Comparison of ENCODE assay signal across 26 cellular contexts in genomic region chr6:131910956-131911355, GRCh38. TPM values are rescaled to one million over a fixed set of nuclear protein-coding genes. Genes with fewer than 3 reads are reported as not detected.
"Had no signal": no experiment of that assay in that cellular context is flagged by ENCODE, and none has a peak within 500 bp of the region (broad histone marks: within the 10 kb centered on the region; RNA-seq: fewer than 3 reads in every experiment).

No MANE protein-coding gene starts in this region.

- DNase-seq: activated CD4-positive, alpha-beta T cell treated with anti-CD3 and anti-CD28 coated beads for 1 hour; activated CD4-positive, alpha-beta T cell treated with anti-CD3 and anti-CD28 coated beads, Interleukin-2, amount 10 ng/mL, durations not matched to agents 7 days and 5 days; activated CD8-positive, alpha-beta T cell treated with anti-CD3 and anti-CD28 coated beads for 36 hours; activated gamma-delta T cell treated with Interleukin-2 at 50 U/mL for 16 hours; activated naive CD8-positive, alpha-beta T cell treated with anti-CD3 and anti-CD28 coated beads, Interleukin-2, amount 50 U/mL, for 24 hours; activated T-cell treated with anti-CD3 and anti-CD28 coated beads, Interleukin-2, amount 50 U/mL, for 4 hours; amygdala; foreskin fibroblast; head of caudate nucleus; hypothalamus; immature natural killer cell; kidney; midbrain; naive thymus-derived CD8-positive, alpha-beta T cell; occipital lobe; psoas muscle; stimulated activated CD4-positive, alpha-beta T cell treated with anti-CD3 and anti-CD28 coated beads, Interleukin-1b, Interleukin-23, amount 100 ng/mL, for 48 hours; stimulated activated naive B cell treated with anti-CD40 and anti-IgM and Interleukin-4, amounts not matched to agents 10 μg/mL and 1 μg/mL and 100 μg/mL, for 72 hours; stomach; thyroid gland; upper lobe of left lung had no signal

- H3K4me1 ChIP-seq: neural progenitor cell, parathyroid adenoma, psoas muscle, thyroid gland, upper lobe of left lung, vagina had no signal

- H3K9me3 ChIP-seq: psoas muscle, stomach, thyroid gland, upper lobe of left lung, vagina had no signal

- H3K27me3 ChIP-seq: neural progenitor cell, thyroid gland, upper lobe of left lung, vagina had no signal

- ATAC-seq: activated CD8-positive, alpha-beta T cell treated with anti-CD3 and anti-CD28 coated beads for 36 hours; activated naive CD8-positive, alpha-beta T cell treated with anti-CD3 and anti-CD28 coated beads, Interleukin-2, amount 50 U/mL, for 24 hours; activated T-cell treated with anti-CD3 and anti-CD28 coated beads, Interleukin-2, amount 50 U/mL, for 4 hours; naive thymus-derived CD8-positive, alpha-beta T cell; psoas muscle had no signal

- H3K9ac ChIP-seq: neural progenitor cell, parathyroid adenoma had no signal

- H3K36me3 ChIP-seq: neural progenitor cell, stomach, thyroid gland, upper lobe of left lung, vagina had no signal

- H3K27ac ChIP-seq: neural progenitor cell, parathyroid adenoma, psoas muscle, stomach, thyroid gland, upper lobe of left lung, vagina had no signal

- H3K4me3 ChIP-seq: neural progenitor cell, psoas muscle, smooth muscle cell, stomach, thyroid gland, upper lobe of left lung, vagina had no signal

RNA-seq across cellular contexts. Expression of gene CCN2, which starts 40.2 kb away (rescaled TPM):
- total RNA-seq: activated CD4-positive, alpha-beta T cell treated with anti-CD3 and anti-CD28 coated beads, Interleukin-2, amount 10 ng/mL, durations not matched to agents 7 days and 5 days; activated CD8-positive, alpha-beta T cell treated with anti-CD3 and anti-CD28 coated beads for 36 hours; activated T-helper 17 cell treated with anti-CD3 and anti-CD28 coated beads, Interleukin-2, amount 50 U/mL, for 72 hours had no signal
